ENCODE assay signal across 1 cellular context in genomic region chr16:54080524-54081008, GRCh38.
A peak's percentile ranks its signal among the peaks of the same experiment; 100 is the strongest.
TF ChIP-seq lines count a peak whose summit lies in the region.

No MANE protein-coding gene starts in this region.

TF ChIP-seq in HepG2, 621 proteins besides CTCF, POLR2A, EP300 and RAD21 (continued from another document and continues in another):
- TF ChIP-seq, protein P1, sequence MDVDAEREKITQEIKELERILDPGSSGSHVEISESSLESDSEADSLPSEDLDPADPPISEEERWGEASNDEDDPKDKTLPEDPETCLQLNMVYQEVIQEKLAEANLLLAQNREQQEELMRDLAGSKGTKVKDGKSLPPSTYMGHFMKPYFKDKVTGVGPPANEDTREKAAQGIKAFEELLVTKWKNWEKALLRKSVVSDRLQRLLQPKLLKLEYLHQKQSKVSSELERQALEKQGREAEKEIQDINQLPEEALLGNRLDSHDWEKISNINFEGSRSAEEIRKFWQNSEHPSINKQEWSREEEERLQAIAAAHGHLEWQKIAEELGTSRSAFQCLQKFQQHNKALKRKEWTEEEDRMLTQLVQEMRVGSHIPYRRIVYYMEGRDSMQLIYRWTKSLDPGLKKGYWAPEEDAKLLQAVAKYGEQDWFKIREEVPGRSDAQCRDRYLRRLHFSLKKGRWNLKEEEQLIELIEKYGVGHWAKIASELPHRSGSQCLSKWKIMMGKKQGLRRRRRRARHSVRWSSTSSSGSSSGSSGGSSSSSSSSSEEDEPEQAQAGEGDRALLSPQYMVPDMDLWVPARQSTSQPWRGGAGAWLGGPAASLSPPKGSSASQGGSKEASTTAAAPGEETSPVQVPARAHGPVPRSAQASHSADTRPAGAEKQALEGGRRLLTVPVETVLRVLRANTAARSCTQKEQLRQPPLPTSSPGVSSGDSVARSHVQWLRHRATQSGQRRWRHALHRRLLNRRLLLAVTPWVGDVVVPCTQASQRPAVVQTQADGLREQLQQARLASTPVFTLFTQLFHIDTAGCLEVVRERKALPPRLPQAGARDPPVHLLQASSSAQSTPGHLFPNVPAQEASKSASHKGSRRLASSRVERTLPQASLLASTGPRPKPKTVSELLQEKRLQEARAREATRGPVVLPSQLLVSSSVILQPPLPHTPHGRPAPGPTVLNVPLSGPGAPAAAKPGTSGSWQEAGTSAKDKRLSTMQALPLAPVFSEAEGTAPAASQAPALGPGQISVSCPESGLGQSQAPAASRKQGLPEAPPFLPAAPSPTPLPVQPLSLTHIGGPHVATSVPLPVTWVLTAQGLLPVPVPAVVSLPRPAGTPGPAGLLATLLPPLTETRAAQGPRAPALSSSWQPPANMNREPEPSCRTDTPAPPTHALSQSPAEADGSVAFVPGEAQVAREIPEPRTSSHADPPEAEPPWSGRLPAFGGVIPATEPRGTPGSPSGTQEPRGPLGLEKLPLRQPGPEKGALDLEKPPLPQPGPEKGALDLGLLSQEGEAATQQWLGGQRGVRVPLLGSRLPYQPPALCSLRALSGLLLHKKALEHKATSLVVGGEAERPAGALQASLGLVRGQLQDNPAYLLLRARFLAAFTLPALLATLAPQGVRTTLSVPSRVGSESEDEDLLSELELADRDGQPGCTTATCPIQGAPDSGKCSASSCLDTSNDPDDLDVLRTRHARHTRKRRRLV (CRISPR knock-in tag; IDR thresholded peaks at IDR 0.05): no peak
- TF ChIP-seq MXD4 (CRISPR knock-in tag; IDR thresholded peaks at IDR 0.05) (peak; percentile 57; the same call in 1 of the 2 replicates), MEIS2 (CRISPR knock-in tag; IDR thresholded peaks at IDR 0.05) (no peak), CEBPB (IDR thresholded peaks at IDR 0.05; ENCODE audit: borderline replicate concordance, low read depth, low read length) (peak; percentile 90), MED13 (CRISPR knock-in tag; IDR thresholded peaks at IDR 0.05) (no peak), SOX6 (IDR thresholded peaks at IDR 0.05) (no peak), SOX6 (CRISPR knock-in tag; IDR thresholded peaks at IDR 0.05) (peak; percentile 65; the same call in 1 of the 2 replicates), NR2F6 (IDR thresholded peaks at IDR 0.05) (peak; percentile 30), NR2F6 (CRISPR knock-in tag; IDR thresholded peaks at IDR 0.05) (peak; percentile 28; the same call in 1 of the 2 replicates), ZNF704 (CRISPR knock-in tag; IDR thresholded peaks at IDR 0.05; ENCODE audit: borderline replicate concordance) (no peak), ZNF337 (CRISPR knock-in tag; IDR thresholded peaks at IDR 0.05; ENCODE audit: borderline replicate concordance, low read depth) (no peak), SIX4 (CRISPR knock-in tag; IDR thresholded peaks at IDR 0.05) (peak; percentile 36; the same call in 1 of the 2 replicates), SMAD1 (CRISPR knock-in tag; IDR thresholded peaks at IDR 0.05; ENCODE audit: borderline replicate concordance, low read depth) (no peak), YY1 (IDR thresholded peaks at IDR 0.05; ENCODE audit: insufficient read depth, insufficient replicate concordance, low read depth, low read length) (no peak), AGO2 (optimal IDR thresholded peaks at IDR 0.05; ENCODE audit: low read depth, low read length) (no peak), ZMYM4 (CRISPR knock-in tag; IDR thresholded peaks at IDR 0.05) (0 out of 2 replicates have a peak, but pooled peaks have one; percentile 28), ARID5B (CRISPR knock-in tag; IDR thresholded peaks at IDR 0.05) (peak; percentile 92), ZHX1 (CRISPR knock-in tag; IDR thresholded peaks at IDR 0.05; ENCODE audit: low read depth) (0 out of 2 replicates have a peak, but pooled peaks have one; percentile 47), KAT8 (CRISPR knock-in tag; IDR thresholded peaks at IDR 0.05) (peak; percentile 74), CEBPZ (IDR thresholded peaks at IDR 0.05; ENCODE audit: low read length) (no peak), ZNF33A (CRISPR knock-in tag; IDR thresholded peaks at IDR 0.05; ENCODE audit: borderline replicate concordance) (0 out of 2 replicates have a peak, but pooled peaks have one; percentile 75)
- TF ChIP-seq, protein P2, sequence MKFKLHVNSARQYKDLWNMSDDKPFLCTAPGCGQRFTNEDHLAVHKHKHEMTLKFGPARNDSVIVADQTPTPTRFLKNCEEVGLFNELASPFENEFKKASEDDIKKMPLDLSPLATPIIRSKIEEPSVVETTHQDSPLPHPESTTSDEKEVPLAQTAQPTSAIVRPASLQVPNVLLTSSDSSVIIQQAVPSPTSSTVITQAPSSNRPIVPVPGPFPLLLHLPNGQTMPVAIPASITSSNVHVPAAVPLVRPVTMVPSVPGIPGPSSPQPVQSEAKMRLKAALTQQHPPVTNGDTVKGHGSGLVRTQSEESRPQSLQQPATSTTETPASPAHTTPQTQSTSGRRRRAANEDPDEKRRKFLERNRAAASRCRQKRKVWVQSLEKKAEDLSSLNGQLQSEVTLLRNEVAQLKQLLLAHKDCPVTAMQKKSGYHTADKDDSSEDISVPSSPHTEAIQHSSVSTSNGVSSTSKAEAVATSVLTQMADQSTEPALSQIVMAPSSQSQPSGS (CRISPR knock-in tag; IDR thresholded peaks at IDR 0.05): peak; percentile 9; the same call in 1 of the 2 replicates
- TF ChIP-seq, protein P3, sequence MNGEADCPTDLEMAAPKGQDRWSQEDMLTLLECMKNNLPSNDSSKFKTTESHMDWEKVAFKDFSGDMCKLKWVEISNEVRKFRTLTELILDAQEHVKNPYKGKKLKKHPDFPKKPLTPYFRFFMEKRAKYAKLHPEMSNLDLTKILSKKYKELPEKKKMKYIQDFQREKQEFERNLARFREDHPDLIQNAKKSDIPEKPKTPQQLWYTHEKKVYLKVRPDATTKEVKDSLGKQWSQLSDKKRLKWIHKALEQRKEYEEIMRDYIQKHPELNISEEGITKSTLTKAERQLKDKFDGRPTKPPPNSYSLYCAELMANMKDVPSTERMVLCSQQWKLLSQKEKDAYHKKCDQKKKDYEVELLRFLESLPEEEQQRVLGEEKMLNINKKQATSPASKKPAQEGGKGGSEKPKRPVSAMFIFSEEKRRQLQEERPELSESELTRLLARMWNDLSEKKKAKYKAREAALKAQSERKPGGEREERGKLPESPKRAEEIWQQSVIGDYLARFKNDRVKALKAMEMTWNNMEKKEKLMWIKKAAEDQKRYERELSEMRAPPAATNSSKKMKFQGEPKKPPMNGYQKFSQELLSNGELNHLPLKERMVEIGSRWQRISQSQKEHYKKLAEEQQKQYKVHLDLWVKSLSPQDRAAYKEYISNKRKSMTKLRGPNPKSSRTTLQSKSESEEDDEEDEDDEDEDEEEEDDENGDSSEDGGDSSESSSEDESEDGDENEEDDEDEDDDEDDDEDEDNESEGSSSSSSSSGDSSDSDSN (CRISPR knock-in tag; IDR thresholded peaks at IDR 0.05): no peak
- TF ChIP-seq, protein P4, sequence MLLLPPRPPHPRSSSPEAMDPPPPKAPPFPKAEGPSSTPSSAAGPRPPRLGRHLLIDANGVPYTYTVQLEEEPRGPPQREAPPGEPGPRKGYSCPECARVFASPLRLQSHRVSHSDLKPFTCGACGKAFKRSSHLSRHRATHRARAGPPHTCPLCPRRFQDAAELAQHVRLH (CRISPR knock-in tag; IDR thresholded peaks at IDR 0.05; ENCODE audit: borderline replicate concordance, low read depth): 0 out of 2 replicates have a peak, but pooled peaks have one; percentile 25
- TF ChIP-seq, protein P5, sequence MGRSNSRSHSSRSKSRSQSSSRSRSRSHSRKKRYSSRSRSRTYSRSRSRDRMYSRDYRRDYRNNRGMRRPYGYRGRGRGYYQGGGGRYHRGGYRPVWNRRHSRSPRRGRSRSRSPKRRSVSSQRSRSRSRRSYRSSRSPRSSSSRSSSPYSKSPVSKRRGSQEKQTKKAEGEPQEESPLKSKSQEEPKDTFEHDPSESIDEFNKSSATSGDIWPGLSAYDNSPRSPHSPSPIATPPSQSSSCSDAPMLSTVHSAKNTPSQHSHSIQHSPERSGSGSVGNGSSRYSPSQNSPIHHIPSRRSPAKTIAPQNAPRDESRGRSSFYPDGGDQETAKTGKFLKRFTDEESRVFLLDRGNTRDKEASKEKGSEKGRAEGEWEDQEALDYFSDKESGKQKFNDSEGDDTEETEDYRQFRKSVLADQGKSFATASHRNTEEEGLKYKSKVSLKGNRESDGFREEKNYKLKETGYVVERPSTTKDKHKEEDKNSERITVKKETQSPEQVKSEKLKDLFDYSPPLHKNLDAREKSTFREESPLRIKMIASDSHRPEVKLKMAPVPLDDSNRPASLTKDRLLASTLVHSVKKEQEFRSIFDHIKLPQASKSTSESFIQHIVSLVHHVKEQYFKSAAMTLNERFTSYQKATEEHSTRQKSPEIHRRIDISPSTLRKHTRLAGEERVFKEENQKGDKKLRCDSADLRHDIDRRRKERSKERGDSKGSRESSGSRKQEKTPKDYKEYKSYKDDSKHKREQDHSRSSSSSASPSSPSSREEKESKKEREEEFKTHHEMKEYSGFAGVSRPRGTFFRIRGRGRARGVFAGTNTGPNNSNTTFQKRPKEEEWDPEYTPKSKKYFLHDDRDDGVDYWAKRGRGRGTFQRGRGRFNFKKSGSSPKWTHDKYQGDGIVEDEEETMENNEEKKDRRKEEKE (IDR thresholded peaks at IDR 0.05): no peak
- TF ChIP-seq, protein P6, sequence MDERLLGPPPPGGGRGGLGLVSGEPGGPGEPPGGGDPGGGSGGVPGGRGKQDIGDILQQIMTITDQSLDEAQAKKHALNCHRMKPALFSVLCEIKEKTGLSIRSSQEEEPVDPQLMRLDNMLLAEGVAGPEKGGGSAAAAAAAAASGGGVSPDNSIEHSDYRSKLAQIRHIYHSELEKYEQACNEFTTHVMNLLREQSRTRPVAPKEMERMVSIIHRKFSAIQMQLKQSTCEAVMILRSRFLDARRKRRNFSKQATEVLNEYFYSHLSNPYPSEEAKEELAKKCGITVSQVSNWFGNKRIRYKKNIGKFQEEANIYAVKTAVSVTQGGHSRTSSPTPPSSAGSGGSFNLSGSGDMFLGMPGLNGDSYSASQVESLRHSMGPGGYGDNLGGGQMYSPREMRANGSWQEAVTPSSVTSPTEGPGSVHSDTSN (CRISPR knock-in tag; IDR thresholded peaks at IDR 0.05): no peak
